1 cellular context compared by ENCODE assay signal in the genomic region with DNA sequence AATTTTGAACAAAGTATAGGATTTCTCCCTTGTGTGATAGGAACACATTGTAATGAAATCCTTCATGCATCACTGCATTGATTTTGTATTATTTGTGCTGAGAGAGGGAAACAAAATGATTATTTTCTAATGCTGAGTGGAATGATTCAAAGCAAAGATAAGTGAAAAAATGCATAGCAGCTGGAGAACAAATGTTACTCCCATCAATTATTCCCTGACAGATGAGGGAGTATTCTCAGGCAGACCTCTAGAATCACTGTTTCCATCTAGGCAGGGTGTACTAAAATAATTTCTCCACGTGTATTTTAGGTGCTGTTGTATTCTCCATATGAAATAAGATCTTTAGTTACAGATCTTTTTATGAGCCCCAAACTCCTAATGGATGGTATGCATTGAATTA.
TF ChIP-seq lines count a peak whose summit lies in the region.

No MANE protein-coding gene starts in this region.

TF ChIP-seq in HEK293T, 16 proteins besides CTCF, POLR2A, EP300 and RAD21 (continued from another document):
- no peak for TF ChIP-seq LEF1 (IDR thresholded peaks at IDR 0.05; ENCODE audit: borderline replicate concordance)
TF ChIP-seq in HEK293T: peak in this region for 1.
